38 cellular contexts compared by ENCODE assay signal in genomic region chr2:157287160-157287559, GRCh38. TPM values are rescaled to one million over a fixed set of nuclear protein-coding genes. Genes with fewer than 3 reads are reported as not detected.
"Had no signal": no experiment of that assay in that cellular context is flagged by ENCODE, and none has a peak within 500 bp of the region (broad histone marks: within the 10 kb centered on the region; RNA-seq: fewer than 3 reads in every experiment).

No MANE protein-coding gene starts in this region.

- H3K36me3 ChIP-seq: MG63 had no signal

- H3K27me3 ChIP-seq: MG63 had no signal

- DNase-seq: Karpas-422, Kasumi-1, MG63, MM.1S, MV-4-11, NCI-H1048, NCI-H1092, NCI-H1092 treated with DMSO at 0.1 percent for 48 hours, NCI-H1105, NCI-H1105 treated with DMSO at 0.1 percent for 48 hours, NCI-H1417, NCI-H1417 treated with DMSO at 0.1 percent for 48 hours, NCI-H1436, NCI-H1436 treated with DMSO at 0.1 percent for 48 hours, NCI-H146, NCI-H1694, NCI-H1694 treated with DMSO at 0.1 percent for 48 hours, NCI-H187, NCI-H187 treated with DMSO at 0.1 percent for 48 hours, NCI-H1930, NCI-H2029, NCI-H2029 treated with DMSO at 0.1 percent for 48 hours, NCI-H2081, NCI-H2081 treated with DMSO at 0.1 percent for 48 hours, NCI-H2107, NCI-H2171, NCI-H2171 treated with DMSO at 0.1 percent for 48 hours, NCI-H2227 treated with DMSO at 0.1 percent for 48 hours, NCI-H226, NCI-H345, NCI-H446, NCI-H446 treated with DMSO at 0.1 percent for 48 hours, NCI-H510A, NCI-H510A treated with DMSO at 0.1 percent for 48 hours had no signal

- H3K4me3 ChIP-seq: MG63 had no signal

- H3K9ac ChIP-seq: KMS-11 had no signal

- H3K9me3 ChIP-seq: MG63 had no signal

- H3K27ac ChIP-seq: KMS-11 had no signal

- H3K4me2 ChIP-seq: KMS-11 had no signal

RNA-seq across cellular contexts. Expression of gene GALNT5, which starts 29.7 kb away (rescaled TPM):
- total RNA-seq: MCF 10A had no signal

RNA-seq across cellular contexts. Expression of gene ERMN, which starts 38.5 kb away (rescaled TPM):
- total RNA-seq: LHCN-M2, MCF 10A, NCI-H460 had no signal
